ENCODE assay signal across 9 cellular contexts in the genomic region with DNA sequence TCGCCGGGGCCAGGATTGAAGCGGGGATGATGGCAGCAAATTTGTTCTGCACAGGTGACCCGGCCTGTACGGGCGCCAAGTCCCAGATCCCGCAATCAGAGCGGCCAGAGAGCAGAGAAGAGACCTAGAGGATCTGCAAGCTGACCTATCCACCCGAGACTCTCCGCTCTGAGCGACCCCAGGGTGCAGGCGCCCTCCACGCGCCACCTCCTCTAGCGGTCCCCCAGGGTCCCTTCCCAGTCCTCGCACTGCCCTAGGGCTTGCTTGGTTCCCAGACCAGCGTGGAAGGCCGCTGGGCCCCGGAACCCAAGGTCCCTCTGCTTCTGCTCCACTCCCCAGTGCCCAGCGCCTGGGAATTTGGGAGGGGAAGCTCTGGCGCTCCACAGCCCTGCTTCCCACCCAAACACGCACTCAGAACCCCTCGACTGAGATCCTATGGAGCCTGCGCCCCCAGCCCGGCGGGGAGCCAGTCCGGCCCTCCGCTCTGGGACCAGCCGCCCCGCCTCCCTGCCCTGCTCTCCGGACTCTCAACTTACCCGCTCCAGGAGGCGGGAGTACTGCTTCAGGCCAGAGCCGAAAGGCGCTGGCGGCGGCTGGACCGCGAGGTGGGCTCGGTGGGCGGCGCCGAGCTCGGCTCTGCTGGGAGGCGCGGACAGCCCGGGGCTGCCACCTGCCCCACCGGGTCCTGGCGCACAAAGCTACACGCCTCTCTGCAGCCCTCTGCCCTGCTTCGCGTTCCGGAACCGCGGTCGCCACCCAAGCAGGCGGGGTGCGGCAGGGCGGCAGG. TPM values are rescaled to one million over a fixed set of nuclear protein-coding genes. Genes with fewer than 3 reads are reported as not detected.
DNase-seq lines count a peak whose midpoint lies in the region; TF ChIP-seq lines count a peak whose summit lies in the region.
"Had no signal": no experiment of that assay in that cellular context is flagged by ENCODE, and none has a peak within 500 bp of the region (broad histone marks: within the 10 kb centered on the region; RNA-seq: fewer than 3 reads in every experiment).

No MANE protein-coding gene starts in this region.

- H3K27me3 Mint-ChIP-seq in neural crest cell (ENCODE audit: low read depth), result peaks cover 98% of the 10 kb centered on the region

- peak overlapping the region; percentile 65 for H3K4me3 Mint-ChIP-seq in neural crest cell

- H3K36me3 Mint-ChIP-seq in neural crest cell (ENCODE audit: low read depth), result peaks cover 2% of the 10 kb centered on the region

- no peak for TF ChIP-seq CTCF in dorsolateral prefrontal cortex (IDR thresholded peaks at IDR 0.05 in 54 of 56, conservative IDR thresholded peaks at IDR 0.05 in 2 of 56; ENCODE audit: low read depth in 1 of 56, partially characterized antibody in 56 of 56)
- TF ChIP-seq CTCF in neural crest cell (conservative IDR thresholded peaks at IDR 0.05), result no peak

- no peak for TF ChIP-seq EP300 in Ishikawa (IDR thresholded peaks at IDR 0.05; ENCODE audit: borderline replicate concordance)

- H3K4me3 ChIP-seq in dorsolateral prefrontal cortex, result peak overlapping the region in 48 of 59 donors; percentile 3 to 60 (median 33)

- no peak overlapping the region for H3K27ac Mint-ChIP-seq in neural crest cell (ENCODE audit: unreplicated experiment)

- intact Hi-C loops in dorsolateral prefrontal cortex (cut with DNase I), result no loop called here

- peaks cover 14 to 100% (median 91%) of the 10 kb centered on the region in 45 donors for H3K27me3 ChIP-seq in dorsolateral prefrontal cortex

- H3K27ac ChIP-seq in dorsolateral prefrontal cortex, result peak overlapping the region in 1 of 59 donors; percentile 32

- no peak for TF ChIP-seq RAD21 in Ishikawa (IDR thresholded peaks at IDR 0.05; ENCODE audit: low read depth)

- DNase-seq in DMS53 treated with DMSO at 0.1 percent for 48 hours (lab: John Stamatoyannopoulos, UW; ENCODE audit: unreplicated experiment) (peak; percentile 47), dorsolateral prefrontal cortex (peak in 1 of 10 donors; percentile 41), neural crest cell (ENCODE audit: low read depth, low spot score) (no peak), SKM-1 (lab: John Stamatoyannopoulos, UW; ENCODE audit: unreplicated experiment) (no peak), NCI-H1694 (lab: John Stamatoyannopoulos, UW) (no peak), GM19238 (ENCODE audit: insufficient read length, low spot score) (no peak)
- DNase-seq in stimulated activated CD4-positive, alpha-beta T cell treated with anti-CD3 and anti-CD28 coated beads, Interleukin-2, amount 100 ng/mL, for 48 hours, result no peak
- DNase-seq: T-helper 1 cell had no signal

- peaks cover 34% of the 10 kb centered on the region for H3K4me1 Mint-ChIP-seq in neural crest cell

- no peaks in the 10 kb centered on the region for H3K9me3 Mint-ChIP-seq in neural crest cell

TF ChIP-seq in Ishikawa, 13 proteins besides CTCF, POLR2A, EP300 and RAD21:
- TF ChIP-seq USF1 (IDR thresholded peaks at IDR 0.05), result no peak
- no peak for TF ChIP-seq EGR1 (IDR thresholded peaks at IDR 0.05)
- peak; percentile 87 for TF ChIP-seq ZBTB7A (IDR thresholded peaks at IDR 0.05; ENCODE audit: low read depth)
- TF ChIP-seq TEAD4 (IDR thresholded peaks at IDR 0.05), result no peak
- TF ChIP-seq CEBPB (IDR thresholded peaks at IDR 0.05), result no peak
- no peak for TF ChIP-seq REST (IDR thresholded peaks at IDR 0.05; ENCODE audit: low read depth)
- no peak for TF ChIP-seq CREB1 (IDR thresholded peaks at IDR 0.05; ENCODE audit: low read depth)
- TF ChIP-seq YY1 (IDR thresholded peaks at IDR 0.05; ENCODE audit: low read depth), result no peak
- TF ChIP-seq MAX (IDR thresholded peaks at IDR 0.05), result 0 out of 2 replicates have a peak, but pooled peaks have one; percentile 14
- TF ChIP-seq TCF12 (IDR thresholded peaks at IDR 0.05; ENCODE audit: low read depth), result 0 out of 2 replicates have a peak, but pooled peaks have one; percentile 15
- TF ChIP-seq FOXM1 (IDR thresholded peaks at IDR 0.05; ENCODE audit: borderline replicate concordance, low read depth), result no peak
- no peak for TF ChIP-seq NFIC (IDR thresholded peaks at IDR 0.05)
- no peak for TF ChIP-seq TAF1 (IDR thresholded peaks at IDR 0.05; ENCODE audit: low read depth)

RNA-seq across cellular contexts. Expression of gene SIX3, which starts 3.0 kb away (rescaled TPM):
- total RNA-seq in dorsolateral prefrontal cortex (1 to 10 TPM in 6 of 120 experiments, under 1 TPM in 75, not detected in 39; 0.11 to 1.5 (median 0.41) TPM), neural crest cell (not detected in 2 replicates)
